8 cellular contexts compared by ENCODE assay signal in the genomic region with DNA sequence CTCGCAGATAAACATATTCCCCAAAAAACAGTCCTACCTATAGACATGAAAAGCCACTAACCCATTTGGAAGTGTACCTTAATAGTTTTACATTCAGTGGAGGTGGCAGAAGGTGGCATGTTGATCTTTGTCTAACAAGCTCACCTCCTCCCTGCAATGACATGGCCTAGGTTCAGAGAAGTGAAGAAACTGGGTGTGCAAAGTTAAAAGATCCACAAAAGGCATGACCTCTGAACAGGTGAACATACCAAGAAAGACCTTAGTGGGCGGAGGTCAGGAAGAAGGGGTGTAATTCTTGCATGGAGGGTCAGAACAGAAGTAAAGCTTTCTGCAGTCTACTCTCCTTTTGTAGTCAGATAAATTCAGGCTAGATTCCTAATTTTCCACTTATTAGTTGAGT. TPM values are rescaled to one million over a fixed set of nuclear protein-coding genes. Genes with fewer than 3 reads are reported as not detected.
DNase-seq lines count a peak whose midpoint lies in the region; ATAC-seq and TF ChIP-seq lines count a peak whose summit lies in the region.

No MANE protein-coding gene starts in this region.

- POLR2A ChIA-PET in CD8-positive, alpha-beta memory T cell (lab: Charles Lee): no interaction called here

- H3K4me1 Mint-ChIP-seq in CD8-positive, alpha-beta memory T cell: peaks cover 41 to 54% (median 52%) of the 10 kb centered on the region in 3 donors

- ATAC-seq in HG03571 (IDR thresholded peaks at IDR 0.05; ENCODE audit: unreplicated experiment): no peak

- peak in 1 of 5 donors; percentile 3 for DNase-seq in CD8-positive, alpha-beta memory T cell
- no peak for DNase-seq in breast epithelium (ENCODE audit: low spot score in 2 of 2)
- no peak for DNase-seq in islet precursor cell
- no peak for DNase-seq in NCI-H187 treated with DMSO at 0.1 percent for 48 hours (lab: John Stamatoyannopoulos, UW)
- no peak for DNase-seq in SHP77 treated with DMSO at 0.1 percent for 48 hours (lab: John Stamatoyannopoulos, UW)

- peaks cover 8% of the 10 kb centered on the region for H3K36me3 ChIP-seq in CD8-positive, alpha-beta memory T cell (ENCODE audit: insufficient read depth, low read length)
- peaks cover 44% of the 10 kb centered on the region for H3K36me3 ChIP-seq in HUES6 (ENCODE audit: control insufficient read depth, insufficient read depth, low read length)
- no peaks in the 10 kb centered on the region for H3K36me3 ChIP-seq in breast epithelium
- peaks cover 22 to 28% of the 10 kb centered on the region in 2 donors for H3K36me3 ChIP-seq in mucosa of rectum (ENCODE audit: control insufficient read depth in 2 of 2, insufficient read depth in 2 of 2, low read length in 2 of 2)

- CTCF ChIA-PET in CD8-positive, alpha-beta memory T cell (lab: Charles Lee): no interaction called here

- TF ChIP-seq POLR2A in breast epithelium (IDR thresholded peaks at IDR 0.05): no peak

- H3K9me3 Mint-ChIP-seq in CD8-positive, alpha-beta memory T cell: no peaks in the 10 kb centered on the region

- TF ChIP-seq CTCF in breast epithelium (IDR thresholded peaks at IDR 0.05): no peak

- H3K27me3 ChIP-seq in CD8-positive, alpha-beta memory T cell (ENCODE audit: insufficient read depth, low read length, poor library complexity, severe bottlenecking): no peaks in the 10 kb centered on the region
- H3K27me3 ChIP-seq in HUES6 (ENCODE audit: control insufficient read depth, insufficient read depth, low read length) (peaks cover 26% of the 10 kb centered on the region), breast epithelium (no peaks in the 10 kb centered on the region), mucosa of rectum (ENCODE audit: control insufficient read depth in 2 of 2, insufficient read depth in 2 of 2, low read length in 2 of 2) (no peaks in the 10 kb centered on the region)

- H3K4me3 Mint-ChIP-seq in CD8-positive, alpha-beta memory T cell: peak overlapping the region; percentile 91 to 100 (median 98)

- H3K4me1 ChIP-seq in CD8-positive, alpha-beta memory T cell (ENCODE audit: insufficient read depth, low read length): peaks cover 37% of the 10 kb centered on the region
- H3K4me1 ChIP-seq in HUES6 (ENCODE audit: control insufficient read depth, insufficient read depth, low read length) (no peaks in the 10 kb centered on the region), breast epithelium (peaks cover 0 to 4% of the 10 kb centered on the region in 2 donors), mucosa of rectum (ENCODE audit: control insufficient read depth in 2 of 2, insufficient read depth in 2 of 2, low read length in 2 of 2) (peaks cover 0 to 12% of the 10 kb centered on the region in 2 donors)

- H3K9ac ChIP-seq in HUES6 (ENCODE audit: low read length): peak overlapping the region; percentile 99
- H3K9ac ChIP-seq in mucosa of rectum (ENCODE audit: low read depth in 1 of 2, low read length in 2 of 2): peak overlapping the region; percentile 68 to 85

- H3K27ac Mint-ChIP-seq in CD8-positive, alpha-beta memory T cell: peak overlapping the region; percentile 94 to 98 (median 97)

- H3K27ac ChIP-seq in CD8-positive, alpha-beta memory T cell (ENCODE audit: low read depth, low read length): peak overlapping the region; percentile 82
- H3K27ac ChIP-seq in HUES6 (ENCODE audit: low read depth, low read length) (peak overlapping the region; percentile 96), breast epithelium (peak overlapping the region in 1 of 2 donors; percentile 61), mucosa of rectum (ENCODE audit: low read depth in 2 of 2, low read length in 2 of 2) (no peak overlapping the region)

- H3K4me3 ChIP-seq in CD8-positive, alpha-beta memory T cell (ENCODE audit: low read length): peak overlapping the region; percentile 91
- H3K4me3 ChIP-seq in HUES6 (ENCODE audit: low read depth, low read length) (peak overlapping the region; percentile 95), breast epithelium (peak overlapping the region; percentile 72 to 86 (median 83)), mucosa of rectum (ENCODE audit: low read length in 2 of 2) (peak overlapping the region; percentile 85 to 88)

- intact Hi-C loops in breast epithelium (cut with DNase I; ENCODE audit: low total_unique reads): no loop called here

- H3K36me3 Mint-ChIP-seq in CD8-positive, alpha-beta memory T cell: peaks cover 0 to 48% (median 0%) of the 10 kb centered on the region in 3 donors

- H3K27me3 Mint-ChIP-seq in CD8-positive, alpha-beta memory T cell: no peaks in the 10 kb centered on the region

- no peaks in the 10 kb centered on the region for H3K9me3 ChIP-seq in CD8-positive, alpha-beta memory T cell (ENCODE audit: low read length)
- H3K9me3 ChIP-seq in HUES6 (ENCODE audit: control insufficient read depth, insufficient read depth, low read depth, low read length) (no peaks in the 10 kb centered on the region), breast epithelium (no peaks in the 10 kb centered on the region), mucosa of rectum (ENCODE audit: control insufficient read depth in 2 of 2, low read length in 2 of 2) (no peaks in the 10 kb centered on the region)

RNA-seq across cellular contexts. Expression of gene MRPL3, which starts 0.8 kb away (rescaled TPM):
- 100 to 1,000 TPM; 213 to 215 TPM for total RNA-seq in CD8-positive, alpha-beta memory T cell
- 82.5 TPM for polyA plus RNA-seq in CD8-positive, alpha-beta memory T cell
- total RNA-seq in breast epithelium: 100 to 1,000 TPM in 1 of 3 donors, 10 to 100 TPM in 2; 79.0 to 108 (median 95.1) TPM

Comparison
In these comparisons a context has a peak if more than half of its experiments do, and no peak if none do; other contexts are left out.
1. H3K27ac ChIP-seq: peak in CD8-positive, alpha-beta memory T cell (single experiment) and HUES6 (single experiment); none in mucosa of rectum (0 of 2).
2. Peak in every context shown above with its lines, with median percentiles within 50 percentile points of each other: H3K4me3 ChIP-seq.